1 cellular context compared by ENCODE assay signal in genomic region chr20:22692119-22692475, GRCh38.
TF ChIP-seq lines count a peak whose summit lies in the region.

No MANE protein-coding gene starts in this region.

TF ChIP-seq in SK-N-SH, 30 proteins besides CTCF, POLR2A, EP300 and RAD21 (continued from another document):
- TF ChIP-seq ZBTB33 (IDR thresholded peaks at IDR 0.05; ENCODE audit: borderline replicate concordance, low read depth) (no peak), USF1 (IDR thresholded peaks at IDR 0.05; ENCODE audit: borderline replicate concordance, low read depth) (no peak), EZH2phosphoT487 (IDR thresholded peaks at IDR 0.05; ENCODE audit: borderline replicate concordance, low read depth) (no peak), GATA2 (CRISPR knock-in tag; IDR thresholded peaks at IDR 0.05) (no peak), TEAD4 (IDR thresholded peaks at IDR 0.05; ENCODE audit: borderline replicate concordance, insufficient read depth) (no peak)
